1 cellular context compared by ENCODE assay signal in genomic region chr10:133358920-133359300, GRCh38.
TF ChIP-seq lines count a peak whose summit lies in the region.

No MANE protein-coding gene starts in this region.

TF ChIP-seq in GM23338, 12 proteins besides CTCF, POLR2A, EP300 and RAD21 (continued from another document):
- TF ChIP-seq REST (IDR thresholded peaks at IDR 0.05; ENCODE audit: unreplicated experiment) (no peak), EZH2phosphoT487 (IDR thresholded peaks at IDR 0.05; ENCODE audit: unreplicated experiment) (no peak), POLR2AphosphoS5 (IDR thresholded peaks at IDR 0.05; ENCODE audit: low read depth) (no peak), ZNF462 (CRISPR knock-in tag; IDR thresholded peaks at IDR 0.05) (no peak), ETS1 (IDR thresholded peaks at IDR 0.05) (no peak), JUNB (IDR thresholded peaks at IDR 0.05; ENCODE audit: unreplicated experiment) (no peak)
